1 cellular context compared by ENCODE assay signal in genomic region chr2:86695053-86695691, GRCh38.
A peak's percentile ranks its signal among the peaks of the same experiment; 100 is the strongest.
TF ChIP-seq lines count a peak whose summit lies in the region.

No MANE protein-coding gene starts in this region.

TF ChIP-seq in HepG2, 621 proteins besides CTCF, POLR2A, EP300 and RAD21 (continued from another document and continues in another):
- no peak for TF ChIP-seq GMEB1 (CRISPR knock-in tag; IDR thresholded peaks at IDR 0.05; ENCODE audit: borderline replicate concordance)
- no peak for TF ChIP-seq CCDC6 (CRISPR knock-in tag; IDR thresholded peaks at IDR 0.05)
- peak; percentile 21; the same call in 1 of the 2 replicates for TF ChIP-seq FOXK1 (CRISPR knock-in tag; IDR thresholded peaks at IDR 0.05; ENCODE audit: borderline replicate concordance, low read depth)
- TF ChIP-seq SATB2 (CRISPR knock-in tag; IDR thresholded peaks at IDR 0.05) = no peak
- TF ChIP-seq FOSL2 (CRISPR knock-in tag; IDR thresholded peaks at IDR 0.05) = peak; percentile 99
- TF ChIP-seq MAFF (IDR thresholded peaks at IDR 0.05; ENCODE audit: low read depth, low read length) = peak; percentile 61; the same call in 1 of the 2 replicates
- TF ChIP-seq ZBED4 (CRISPR knock-in tag; IDR thresholded peaks at IDR 0.05; ENCODE audit: borderline replicate concordance) = no peak
- no peak for TF ChIP-seq ZNF274 (CRISPR knock-in tag; IDR thresholded peaks at IDR 0.05)
- peak; percentile 74; the same call in 1 of the 2 replicates for TF ChIP-seq BHLHE40 (IDR thresholded peaks at IDR 0.05; ENCODE audit: low read length)
- TF ChIP-seq ZNF343 (CRISPR knock-in tag; IDR thresholded peaks at IDR 0.05) = no peak
- TF ChIP-seq MATR3 (CRISPR knock-in tag; IDR thresholded peaks at IDR 0.05) = no peak
- no peak for TF ChIP-seq ZNF780A (CRISPR knock-in tag; IDR thresholded peaks at IDR 0.05)
- TF ChIP-seq ZNF276 (CRISPR knock-in tag; IDR thresholded peaks at IDR 0.05; ENCODE audit: low read depth) = no peak
- no peak for TF ChIP-seq ZSCAN21 (CRISPR knock-in tag; IDR thresholded peaks at IDR 0.05; ENCODE audit: borderline replicate concordance)
- 0 out of 2 replicates have a peak, but pooled peaks have one; percentile 27 for TF ChIP-seq MAFG (CRISPR knock-in tag; IDR thresholded peaks at IDR 0.05)
- peak; percentile 31 to 75; a peak in 2 of 4 replicates for TF ChIP-seq MAFK (conservative IDR thresholded peaks at IDR 0.05 in 1 of 2, IDR thresholded peaks at IDR 0.05 in 1 of 2; ENCODE audit: low read length in 2 of 2)
- no peak for TF ChIP-seq ZC3H13 (CRISPR knock-in tag; IDR thresholded peaks at IDR 0.05)
- TF ChIP-seq ZBTB20 (CRISPR knock-in tag; IDR thresholded peaks at IDR 0.05; ENCODE audit: borderline replicate concordance, low read depth) = no peak
- no peak for TF ChIP-seq ZNF781 (CRISPR knock-in tag; IDR thresholded peaks at IDR 0.05; ENCODE audit: borderline replicate concordance, not compliant biosample characterization)
- TF ChIP-seq FOXA3 (CRISPR knock-in tag; IDR thresholded peaks at IDR 0.05) = 0 out of 2 replicates have a peak, but pooled peaks have one; percentile 34
- no peak for TF ChIP-seq NFKBIZ (CRISPR knock-in tag; IDR thresholded peaks at IDR 0.05)
- TF ChIP-seq REL (CRISPR knock-in tag; conservative IDR thresholded peaks at IDR 0.05) = no peak
- TF ChIP-seq ZC3H4 (CRISPR knock-in tag; IDR thresholded peaks at IDR 0.05; ENCODE audit: borderline replicate concordance) = no peak
- no peak for TF ChIP-seq CREM (IDR thresholded peaks at IDR 0.05)
- TF ChIP-seq CREM (CRISPR knock-in tag; IDR thresholded peaks at IDR 0.05) = no peak
- TF ChIP-seq ZBTB40 (IDR thresholded peaks at IDR 0.05) = no peak
- TF ChIP-seq ZBTB40 (CRISPR knock-in tag; IDR thresholded peaks at IDR 0.05) = no peak
- TF ChIP-seq NR2C2 (CRISPR knock-in tag; IDR thresholded peaks at IDR 0.05; ENCODE audit: borderline replicate concordance) = no peak
- no peak for TF ChIP-seq MLX (CRISPR knock-in tag; IDR thresholded peaks at IDR 0.05)
- no peak for TF ChIP-seq ZFP90 (CRISPR knock-in tag; IDR thresholded peaks at IDR 0.05; ENCODE audit: borderline replicate concordance)
- TF ChIP-seq HMG20A (CRISPR knock-in tag; IDR thresholded peaks at IDR 0.05; ENCODE audit: borderline replicate concordance) = no peak
- TF ChIP-seq RBAK (CRISPR knock-in tag; IDR thresholded peaks at IDR 0.05) = no peak
- no peak for TF ChIP-seq IKZF5 (CRISPR knock-in tag; IDR thresholded peaks at IDR 0.05)
- TF ChIP-seq KAT8 (CRISPR knock-in tag; IDR thresholded peaks at IDR 0.05) = no peak
- no peak for TF ChIP-seq ZNF430 (CRISPR knock-in tag; IDR thresholded peaks at IDR 0.05)
- no peak for TF ChIP-seq NFRKB (IDR thresholded peaks at IDR 0.05)
- TF ChIP-seq ARID5B (CRISPR knock-in tag; IDR thresholded peaks at IDR 0.05) = peak; percentile 75
- no peak for TF ChIP-seq HMGA1 (CRISPR knock-in tag; conservative IDR thresholded peaks at IDR 0.05)
- no peak for TF ChIP-seq ZNF232 (CRISPR knock-in tag; IDR thresholded peaks at IDR 0.05; ENCODE audit: borderline replicate concordance)
- no peak for TF ChIP-seq TSC22D2 (CRISPR knock-in tag; IDR thresholded peaks at IDR 0.05; ENCODE audit: borderline replicate concordance)
